Comparison of ENCODE assay signal across 23 cellular contexts in the genomic region with DNA sequence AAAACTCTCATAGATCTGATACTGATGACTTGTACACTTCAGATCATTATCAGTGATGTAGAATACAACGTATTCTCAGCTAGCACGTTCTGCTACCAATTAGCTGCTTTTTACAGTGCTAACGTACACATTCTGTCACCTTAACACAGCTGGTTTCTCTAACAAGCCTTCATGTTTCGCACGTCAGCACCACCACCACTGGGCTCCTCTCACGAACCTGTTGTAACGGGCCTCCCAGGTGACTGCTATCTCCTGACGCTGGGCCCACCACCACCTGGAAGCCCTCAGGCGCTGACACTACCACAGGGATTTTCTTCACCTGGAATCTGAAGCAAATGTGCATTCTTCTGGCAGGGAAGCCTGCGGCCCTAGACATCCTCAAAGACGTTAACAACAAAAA.
"Had no signal": no experiment of that assay in that cellular context is flagged by ENCODE, and none has a peak within 500 bp of the region (broad histone marks: within the 10 kb centered on the region; RNA-seq: fewer than 3 reads in every experiment).

No MANE protein-coding gene starts in this region.

- ATAC-seq: T-cell had no signal

- H3K4me1 ChIP-seq: breast epithelium had no signal

- H3K27ac Mint-ChIP-seq: activated B cell treated with CpG ODN at 0.5 μM for 24 hours had no signal

- H3K27ac ChIP-seq: adrenal gland, breast epithelium, coronary artery, left ventricle myocardium inferior, tibial artery, vagina had no signal

- H3K9me3 ChIP-seq: adrenal gland, breast epithelium, left ventricle myocardium inferior, tibial artery, vagina had no signal

- FAIRE-seq: astrocyte had no signal

- H3K4me3 ChIP-seq: adrenal gland, breast epithelium, coronary artery, left ventricle myocardium inferior, tibial artery, vagina had no signal

- H3K36me3 ChIP-seq: breast epithelium had no signal

- DNase-seq: activated B cell treated with CpG ODN at 0.5 μM for 24 hours; activated CD4-positive, alpha-beta T cell treated with anti-CD3 and anti-CD28 coated beads for 4 hours; activated naive CD4-positive, alpha-beta T cell treated with anti-CD3 and anti-CD28 coated beads, Interleukin-2, amount 50 U/mL, for 16 hours; immature natural killer cell; kidney glomerular epithelial cell; left ventricle myocardium inferior; mammary epithelial cell; midbrain; nucleus accumbens; retina; stimulated activated CD4-positive, alpha-beta T cell treated with anti-CD3 and anti-CD28 coated beads, Interleukin-12 subunit alpha, Interleukin-12 subunit beta, amount 100 ng/mL, for 4 hours; stimulated activated CD4-positive, alpha-beta T cell treated with anti-CD3 and anti-CD28 coated beads, Interleukin-1b, Interleukin-23, amount 100 ng/mL, for 48 hours; stimulated activated CD8-positive, alpha-beta memory T cell treated with anti-CD3 and anti-CD28 coated beads, Interleukin-4, amount 100 ng/mL, for 48 hours; stimulated activated naive CD4-positive, alpha-beta T cell; T-cell; T-helper 9 cell; tibial artery had no signal

- H3K27me3 Mint-ChIP-seq: activated B cell treated with CpG ODN at 0.5 μM for 24 hours, T-cell had no signal

- H3K27me3 ChIP-seq: adrenal gland, breast epithelium, tibial artery, vagina had no signal

- H3K9me3 Mint-ChIP-seq: activated B cell treated with CpG ODN at 0.5 μM for 24 hours, immature natural killer cell, nephron, T-cell had no signal

- H3K4me3 Mint-ChIP-seq: activated B cell treated with CpG ODN at 0.5 μM for 24 hours, immature natural killer cell, nephron, T-cell had no signal
